18 cellular contexts compared by ENCODE assay signal in genomic region chr9:5321058-5321457, GRCh38. TPM values are rescaled to one million over a fixed set of nuclear protein-coding genes. Genes with fewer than 3 reads are reported as not detected.
DNase-seq lines count a peak whose midpoint lies in the region; TF ChIP-seq lines count a peak whose summit lies in the region.
"Had no signal": no experiment of that assay in that cellular context is flagged by ENCODE, and none has a peak within 500 bp of the region (broad histone marks: within the 10 kb centered on the region; RNA-seq: fewer than 3 reads in every experiment).

No MANE protein-coding gene starts in this region.

- H3K27me3 ChIP-seq in OCI-LY1 (ENCODE audit: insufficient read depth, low read length), result no peaks in the 10 kb centered on the region

- H3K4me1 ChIP-seq in OCI-LY1 (ENCODE audit: insufficient read depth, low read length, severe bottlenecking), result no peaks in the 10 kb centered on the region
- H3K4me1 ChIP-seq: heart left ventricle, prostate gland had no signal

- no peak overlapping the region for H2AFZ ChIP-seq in OCI-LY1 (ENCODE audit: low read length)

- H3K9me2 ChIP-seq in OCI-LY1 (ENCODE audit: low read depth, low read length), result no peaks in the 10 kb centered on the region

- H3K9me3 Mint-ChIP-seq in activated naive CD4-positive, alpha-beta T cell treated with anti-CD3 and anti-CD28 coated beads, Interleukin-2, amount 50 U/mL, for 24 hours, result no peaks in the 10 kb centered on the region
- H3K9me3 Mint-ChIP-seq in activated naive CD4-positive, alpha-beta T cell treated with anti-CD3 and anti-CD28 coated beads, Interleukin-2, amount 10 ng/mL, durations not matched to agents 7 days and 5 days, result peaks cover 5% of the 10 kb centered on the region

- H3K4me3 Mint-ChIP-seq in activated naive CD4-positive, alpha-beta T cell treated with anti-CD3 and anti-CD28 coated beads, Interleukin-2, amount 50 U/mL, for 24 hours, result no peak overlapping the region
- no peak overlapping the region for H3K4me3 Mint-ChIP-seq in activated naive CD4-positive, alpha-beta T cell treated with anti-CD3 and anti-CD28 coated beads, Interleukin-2, amount 10 ng/mL, durations not matched to agents 7 days and 5 days
- H3K4me3 Mint-ChIP-seq: T-helper 2 cell treated with Interferon-gamma antibody and Interleukin-4, amounts not matched to agents 5 μg/mL and 100 μg/mL, for 36 hours had no signal

- H4K20me1 ChIP-seq in OCI-LY1 (ENCODE audit: insufficient read depth, low read length), result no peaks in the 10 kb centered on the region

- peak; percentile 37; the same call in 1 of the 2 replicates for TF ChIP-seq CTCF in OCI-LY1 (IDR thresholded peaks at IDR 0.05; ENCODE audit: low read length)
- peak; percentile 30 for TF ChIP-seq CTCF in retinal pigment epithelial cell (conservative IDR thresholded peaks at IDR 0.05; ENCODE audit: low read depth, low read length)

- H3K4me3 ChIP-seq in OCI-LY1 (ENCODE audit: low read depth, low read length, poor library complexity, severe bottlenecking) (no peak overlapping the region), retinal pigment epithelial cell (ENCODE audit: low read length) (no peak overlapping the region)
- H3K4me3 ChIP-seq: heart left ventricle, prostate gland, thoracic aorta had no signal

- H3K9me3 ChIP-seq in OCI-LY1 (ENCODE audit: low read length), result no peaks in the 10 kb centered on the region
- H3K9me3 ChIP-seq: prostate gland, thoracic aorta had no signal

- peaks cover 18% of the 10 kb centered on the region for H3K4me1 Mint-ChIP-seq in activated naive CD4-positive, alpha-beta T cell treated with anti-CD3 and anti-CD28 coated beads, Interleukin-2, amount 50 U/mL, for 24 hours
- peaks cover 7% of the 10 kb centered on the region for H3K4me1 Mint-ChIP-seq in activated naive CD4-positive, alpha-beta T cell treated with anti-CD3 and anti-CD28 coated beads, Interleukin-2, amount 10 ng/mL, durations not matched to agents 7 days and 5 days

- H3K27ac Mint-ChIP-seq in activated naive CD4-positive, alpha-beta T cell treated with anti-CD3 and anti-CD28 coated beads, Interleukin-2, amount 50 U/mL, for 24 hours, result peak overlapping the region; percentile 20
- H3K27ac Mint-ChIP-seq in activated naive CD4-positive, alpha-beta T cell treated with anti-CD3 and anti-CD28 coated beads, Interleukin-2, amount 10 ng/mL, durations not matched to agents 7 days and 5 days, result no peak overlapping the region
- H3K27ac Mint-ChIP-seq: activated T-helper 2 cell treated with anti-CD3 and anti-CD28 coated beads, Interferon-gamma antibody, Interleukin-2, Interleukin-4, amounts not matched to agents 10 μg/mL and 5 μg/mL and 100 μg/mL, durations not matched to agents 14 hours and 24 hours and 36 hours; T-helper 2 cell treated with Interferon-gamma antibody and Interleukin-4, amounts not matched to agents 5 μg/mL and 100 μg/mL, for 36 hours had no signal

- no peak overlapping the region for H3K27ac ChIP-seq in OCI-LY1 (ENCODE audit: low read depth, low read length, poor library complexity, severe bottlenecking)
- H3K27ac ChIP-seq: heart left ventricle, prostate gland, thoracic aorta had no signal

- DNase-seq in activated naive CD4-positive, alpha-beta T cell treated with anti-CD3 and anti-CD28 coated beads, Interleukin-2, amount 10 ng/mL, durations not matched to agents 7 days and 5 days, result no peak
- DNase-seq in dermis blood vessel endothelial cell (peak; percentile 15), retinal pigment epithelial cell (ENCODE audit: low read depth) (no peak), NCI-H146 treated with DMSO at 0.1 percent for 48 hours (lab: John Stamatoyannopoulos, UW; ENCODE audit: unreplicated experiment) (no peak), HUDEP-2 (lab: John Stamatoyannopoulos, UW; ENCODE audit: unreplicated experiment in 76 of 76) (no peak)
- DNase-seq in stimulated activated CD4-positive, alpha-beta T cell treated with anti-CD3 and anti-CD28 coated beads, Interleukin-15, amount 100 ng/mL, for 24 hours, result no peak
- DNase-seq: heart left ventricle, left colon, NCI-H1436, NCI-H524, Right ventricle myocardium superior had no signal

- no peaks in the 10 kb centered on the region for H3F3A ChIP-seq in OCI-LY1 (ENCODE audit: insufficient read depth, low read length)

- no peak overlapping the region for H3K4me2 ChIP-seq in OCI-LY1 (ENCODE audit: low read length)

- H3K36me3 Mint-ChIP-seq in activated naive CD4-positive, alpha-beta T cell treated with anti-CD3 and anti-CD28 coated beads, Interleukin-2, amount 50 U/mL, for 24 hours, result peaks cover 19% of the 10 kb centered on the region
- peaks cover 5% of the 10 kb centered on the region for H3K36me3 Mint-ChIP-seq in activated naive CD4-positive, alpha-beta T cell treated with anti-CD3 and anti-CD28 coated beads, Interleukin-2, amount 10 ng/mL, durations not matched to agents 7 days and 5 days

- no peak overlapping the region for H3K9ac ChIP-seq in OCI-LY1 (ENCODE audit: low read length)

- CTCF ChIA-PET in activated naive CD4-positive, alpha-beta T cell treated with anti-CD3 and anti-CD28 coated beads, Interleukin-2, amount 10 ng/mL, durations not matched to agents 7 days and 5 days (lab: Charles Lee), result interaction anchor here (1.2 to 2.5 kb wide), 3 partner anchors 135 to 561 kb away, joined by 3 to 7 read pairs (median 6); no protein-coding TSS in a partner anchor

- H3K27me3 Mint-ChIP-seq in activated naive CD4-positive, alpha-beta T cell treated with anti-CD3 and anti-CD28 coated beads, Interleukin-2, amount 50 U/mL, for 24 hours, result no peaks in the 10 kb centered on the region
- H3K27me3 Mint-ChIP-seq in activated naive CD4-positive, alpha-beta T cell treated with anti-CD3 and anti-CD28 coated beads, Interleukin-2, amount 10 ng/mL, durations not matched to agents 7 days and 5 days, result no peaks in the 10 kb centered on the region

- H3K79me2 ChIP-seq in OCI-LY1 (ENCODE audit: insufficient read depth, low read length), result no peaks in the 10 kb centered on the region

- H3K36me3 ChIP-seq in OCI-LY1 (ENCODE audit: insufficient read depth, low read length), result no peaks in the 10 kb centered on the region
- H3K36me3 ChIP-seq: heart left ventricle, prostate gland, thoracic aorta had no signal

RNA-seq across cellular contexts. Expression of gene RLN2, which starts 16.5 kb away (rescaled TPM):
- 1.6 TPM in 1 of 2 replicates, not detected in the other for total RNA-seq in dermis blood vessel endothelial cell
- total RNA-seq: Right ventricle myocardium superior, thoracic aorta had no signal

RNA-seq across cellular contexts. Expression of gene RLN1, which starts 18.6 kb away (rescaled TPM):
- not detected in 2 replicates for total RNA-seq in dermis blood vessel endothelial cell
- total RNA-seq: astrocyte, thoracic aorta had no signal
